In genomic region chr9:36487482-36488321, GRCh38 we compare ENCODE assay signal across 8 cellular contexts.
A peak's percentile ranks its signal among the peaks of the same experiment; 100 is the strongest.
DNase-seq lines count a peak whose midpoint lies in the region; TF ChIP-seq lines count a peak whose summit lies in the region.

No MANE protein-coding gene starts in this region.

- WGBS in H9 (ENCODE audit: extremely low coverage, insufficient read length, low lambda C conversion rate) = no CpG with 5 or more reads among the region's 93 CpGs

- H3K56ac ChIP-seq in H9 (ENCODE audit: insufficient read length, low read depth, low read length) = no peak overlapping the region

- H4K5ac ChIP-seq in H9 (ENCODE audit: insufficient read length, low read depth, low read length) = no peak overlapping the region

- no peak overlapping the region for H4K91ac ChIP-seq in H9 (ENCODE audit: insufficient read length, low read depth, low read length)

- no peak overlapping the region for H2AK5ac ChIP-seq in H9 (ENCODE audit: insufficient read length, low read length)

- peaks cover 13% of the 10 kb centered on the region for H3K23me2 ChIP-seq in H9 (ENCODE audit: insufficient read length, low read depth, low read length, poor library complexity, severe bottlenecking)

- H3K27ac Mint-ChIP-seq in H9 = peak overlapping the region; percentile 97 to 99 (median 97)

- peaks cover 17% of the 10 kb centered on the region for H3K79me2 ChIP-seq in H9 (ENCODE audit: insufficient read depth, low read length)

- no peak overlapping the region for H2BK120ac ChIP-seq in H9 (ENCODE audit: low read depth, low read length, poor library complexity, severe bottlenecking)

- no peak overlapping the region for H2BK20ac ChIP-seq in H9 (ENCODE audit: low read depth, low read length, poor library complexity, severe bottlenecking)

- H3K27me3 Mint-ChIP-seq in H9 (ENCODE audit: low read depth) = no peaks in the 10 kb centered on the region

- H3K4me1 ChIP-seq in H9 (ENCODE audit: insufficient read depth, low read length) (peaks cover 19% of the 10 kb centered on the region; the same call in 1 of the 2 replicates), neuron (ENCODE audit: insufficient read depth, low read length) (peaks cover 30% of the 10 kb centered on the region)

- peaks cover 51 to 66% of the 10 kb centered on the region in 2 experiments for H3K4me1 Mint-ChIP-seq in H9

- H3K27me3 ChIP-seq in H9 (ENCODE audit: insufficient read depth, low read length) (no peaks in the 10 kb centered on the region), neuron (ENCODE audit: insufficient read depth, low read length) (no peaks in the 10 kb centered on the region)

- H2BK15ac ChIP-seq in H9 (ENCODE audit: low read depth, low read length) = no peak overlapping the region

- in situ Hi-C loops in G401 (cut with HindIII; ENCODE audit: low sequenced_read_pairs) = no loop called here

- no peaks in the 10 kb centered on the region for H4K20me1 ChIP-seq in H9 (ENCODE audit: control insufficient read depth, insufficient read depth, insufficient read length)

- peak overlapping the region; percentile 43 to 85 for H3K4me3 ChIP-seq in foreskin fibroblast (ENCODE audit: low read depth in 1 of 2, low read length in 2 of 2)
- H3K4me3 ChIP-seq in neuron (ENCODE audit: low read length) = peak overlapping the region; percentile 89

- no peak overlapping the region for H2BK12ac ChIP-seq in H9 (ENCODE audit: insufficient read length, low read depth, low read length)

- H3K36me3 Mint-ChIP-seq in H9 (ENCODE audit: insufficient read depth in 1 of 3, low read depth in 3 of 3) = peaks cover 0 to 11% (median 4%) of the 10 kb centered on the region in 3 experiments; a peak in 6 of 7 replicates

- DNase-seq in G401 (ENCODE audit: low spot score) = peak; percentile 87
- peak; percentile 93 for DNase-seq in H9
- DNase-seq in M059J (ENCODE audit: low read depth) = peak; percentile 93
- peak; percentile 11 for DNase-seq in SHP77 treated with DMSO at 0.1 percent for 48 hours (lab: John Stamatoyannopoulos, UW)
- peak; percentile 89 for DNase-seq in activated gamma-delta T cell treated with Interleukin-2 at 50 U/mL for 16 hours
- DNase-seq in foreskin fibroblast = peak; percentile 97 to 98
- peak; percentile 88 for DNase-seq in stromal cell of bone marrow (ENCODE audit: low read depth)

- peak overlapping the region; percentile 85 for H3K4me3 Mint-ChIP-seq in H9

- 0 out of 2 replicates have a peak overlapping the region, but pooled peaks have one; percentile 0 for H3K14ac ChIP-seq in H9 (ENCODE audit: insufficient read depth, low read length)

- no peak overlapping the region for H3T11ph ChIP-seq in H9 (ENCODE audit: low read length)

- no peak overlapping the region for H3K4ac ChIP-seq in H9 (ENCODE audit: low read depth, low read length)

- peak overlapping the region; percentile 11 for H3K9ac ChIP-seq in H9 (ENCODE audit: extremely low read depth, insufficient read length, low read length)

- H3K4me2 ChIP-seq in H9 (ENCODE audit: insufficient read depth, insufficient read length, low read length) = peak overlapping the region; percentile 50

- no peaks in the 10 kb centered on the region; a peak in 1 of 5 replicates for H3K9me3 Mint-ChIP-seq in H9

- no peak overlapping the region for H2BK5ac ChIP-seq in H9 (ENCODE audit: insufficient read length, low read length)

- H3K18ac ChIP-seq in H9 (ENCODE audit: insufficient read length, low read depth, low read length) = no peak overlapping the region

- no peak overlapping the region for H4K8ac ChIP-seq in H9 (replicated peaks; ENCODE audit: insufficient read length, low read depth, low read length)

- H3K27ac ChIP-seq in H9 (ENCODE audit: insufficient read length, low read depth, low read length) = peak overlapping the region; percentile 46

- H3K79me1 ChIP-seq in H9 (ENCODE audit: insufficient read depth, low read depth, low read length, poor library complexity, severe bottlenecking) = no peaks in the 10 kb centered on the region

- no peaks in the 10 kb centered on the region for H3K9me3 ChIP-seq in H9 (ENCODE audit: control insufficient read depth, low read depth, low read length)
- no peaks in the 10 kb centered on the region for H3K9me3 ChIP-seq in neuron (ENCODE audit: low read length)

- H2AFZ ChIP-seq in H9 (ENCODE audit: low read length) (no peak overlapping the region), neuron (ENCODE audit: low read depth, low read length) (peak overlapping the region; percentile 49)

- H3K36me3 ChIP-seq in neuron (ENCODE audit: insufficient read depth, low read length) = no peaks in the 10 kb centered on the region

- TF ChIP-seq CTCF in H9 (conservative IDR thresholded peaks at IDR 0.05) = no peak
- TF ChIP-seq CTCF in foreskin fibroblast (IDR thresholded peaks at IDR 0.05; ENCODE audit: low read depth, low read length) = no peak

- H3K23ac ChIP-seq in H9 (ENCODE audit: insufficient read length, low read depth, low read length) = no peak overlapping the region

Comparison
In these comparisons a context has a peak if more than half of its experiments do, and no peak if none do; other contexts are left out.
1. Peak in every context shown above with its lines: DNase-seq, H3K4me3 ChIP-seq and H3K27ac ChIP-seq.
2. DNase-seq: peak in every context shown above with its lines; median percentile 98 in foreskin fibroblast; 93 in H9; 93 in M059J; 89 in activated gamma-delta T cell treated with Interleukin-2 at 50 U/mL for 16 hours; 88 in stromal cell of bone marrow; 87 in G401; 11 in SHP77 treated with DMSO at 0.1 percent for 48 hours.